8 cellular contexts compared by ENCODE assay signal in genomic region chr9:86947146-86948081, GRCh38. TPM values are rescaled to one million over a fixed set of nuclear protein-coding genes. Genes with fewer than 3 reads are reported as not detected.
A peak's percentile ranks its signal among the peaks of the same experiment; 100 is the strongest.
DNase-seq lines count a peak whose midpoint lies in the region; ATAC-seq and TF ChIP-seq lines count a peak whose summit lies in the region.

TSS of gene GAS1 (minus strand) at chr9:86947506. CDS start at chr9:86946779, 727 bp downstream.

- no peaks in the 10 kb centered on the region for H3K36me3 Mint-ChIP-seq in activated naive CD8-positive, alpha-beta T cell treated with anti-CD3 and anti-CD28 coated beads, Interleukin-2, amount 50 U/mL, for 24 hours (ENCODE audit: low read depth)
- H3K36me3 Mint-ChIP-seq in osteocyte (ENCODE audit: unreplicated experiment) = peaks cover 31% of the 10 kb centered on the region

- no peaks in the 10 kb centered on the region for H3K9me1 ChIP-seq in IMR-90 (ENCODE audit: insufficient read depth, low read length)

- peaks cover 0 to 6% of the 10 kb centered on the region in 2 experiments; a peak in 2 of 4 replicates for H3K79me1 ChIP-seq in IMR-90 (ENCODE audit: low read depth in 1 of 2, low read length in 2 of 2)

- intact Hi-C loops in IMR-90 (cut with micrococcal nuclease) = loop anchor here (1.0 to 5.0 kb wide), 12 partner anchors 151 to 715 kb away; no protein-coding TSS in a partner anchor
- intact Hi-C loops in Right ventricle myocardium superior (cut with DNase I) = loop anchor here (5.0 kb wide), 1 partner anchor 460 kb away; no protein-coding TSS in a partner anchor
- intact Hi-C loops in testis (cut with DNase I; ENCODE audit: low total_unique reads) = loop anchor here (5.0 kb wide), 1 partner anchor 460 kb away; no protein-coding TSS in a partner anchor

- 1% methylated on average over 22 of the region's 89 CpGs; no CpG with 5 or more reads in 1 of the 2 experiments for WGBS in IMR-90 (ENCODE audit: extremely low coverage in 2 of 2, insufficient read length in 1 of 2), 2 experiments
- 0 to 1% methylated on average over 36 to 69 of the region's 89 CpGs for WGBS in testis, 2 donors

- peak within 1 kb of the TSS in 1 of 2 experiments; percentile 59; a peak in 2 of 4 replicates for H4K8ac ChIP-seq in IMR-90 (ENCODE audit: low read depth in 2 of 2, low read length in 2 of 2)

- H3K4me1 Mint-ChIP-seq in activated naive CD8-positive, alpha-beta T cell treated with anti-CD3 and anti-CD28 coated beads, Interleukin-2, amount 50 U/mL, for 24 hours = peaks cover 16% of the 10 kb centered on the region
- peaks cover 35% of the 10 kb centered on the region for H3K4me1 Mint-ChIP-seq in osteocyte (ENCODE audit: unreplicated experiment)

- H3K4me1 ChIP-seq in IMR-90 (ENCODE audit: control insufficient read depth, insufficient read depth, low read length) = no peaks in the 10 kb centered on the region; the same call in 1 of the 2 replicates
- peaks cover 25% of the 10 kb centered on the region for H3K4me1 ChIP-seq in testis

- peak within 1 kb of the TSS; percentile 78 for H3K4me3 Mint-ChIP-seq in activated naive CD8-positive, alpha-beta T cell treated with anti-CD3 and anti-CD28 coated beads, Interleukin-2, amount 50 U/mL, for 24 hours
- H3K4me3 Mint-ChIP-seq in osteocyte (ENCODE audit: unreplicated experiment) = peak within 1 kb of the TSS; percentile 84

- H3K56ac ChIP-seq in IMR-90 (ENCODE audit: extremely low read depth, insufficient read depth, low read length) = peak within 1 kb of the TSS; percentile 8; the same call in 1 of the 2 replicates

- H3K9me3 ChIP-seq in IMR-90 (ENCODE audit: control insufficient read depth, insufficient read depth, low read length) (peaks cover 6% of the 10 kb centered on the region; the same call in 1 of the 2 replicates), testis (no peaks in the 10 kb centered on the region)

- H3K27me3 ChIP-seq in IMR-90 (ENCODE audit: control insufficient read depth, insufficient read depth, low read length) = no peaks in the 10 kb centered on the region; the same call in 1 of the 2 replicates
- no peaks in the 10 kb centered on the region for H3K27me3 ChIP-seq in testis

- no peak for TF ChIP-seq RAD21 in IMR-90 (IDR thresholded peaks at IDR 0.05; ENCODE audit: low read length)

- peak within 1 kb of the TSS; percentile 10 for H2AK9ac ChIP-seq in IMR-90 (replicated peaks; ENCODE audit: low read depth, low read length, poor library complexity)

- H3K14ac ChIP-seq in IMR-90 (replicated peaks; ENCODE audit: low read depth, low read length) = no peak within 1 kb of the TSS

- H2AFZ ChIP-seq in IMR-90 (replicated peaks; ENCODE audit: low read length, poor library complexity) = peak within 1 kb of the TSS; percentile 92

- TF ChIP-seq CTCF in IMR-90 (conservative IDR thresholded peaks at IDR 0.05; ENCODE audit: low read depth, low read length) (no peak), osteocyte (IDR thresholded peaks at IDR 0.05) (peak; percentile 16), testis (IDR thresholded peaks at IDR 0.05) (no peak)

- in situ Hi-C loops in IMR-90 (cut with MboI; ENCODE audit: low sequenced_read_pairs) = loop anchor here (5.0 to 25.0 kb wide), 3 partner anchors 310 to 460 kb away; no protein-coding TSS in a partner anchor

- CTCF ChIA-PET in IMR-90 (lab: Yijun Ruan, JAX) = interaction anchor here (0.6 to 2.5 kb wide), 9 partner anchors 23 to 519 kb away, joined by 3 to 13 read pairs (median 3); no protein-coding TSS in a partner anchor

- no peak within 1 kb of the TSS for H3K23ac ChIP-seq in IMR-90 (ENCODE audit: low read depth, low read length)

- peak within 1 kb of the TSS; percentile 33 for H3K4ac ChIP-seq in IMR-90 (ENCODE audit: low read depth, low read length)

- H2BK5ac ChIP-seq in IMR-90 (ENCODE audit: low read depth, low read length, poor library complexity, severe bottlenecking) = peak within 1 kb of the TSS; percentile 83

- H3K27ac Mint-ChIP-seq in activated naive CD8-positive, alpha-beta T cell treated with anti-CD3 and anti-CD28 coated beads, Interleukin-2, amount 50 U/mL, for 24 hours = no peak within 1 kb of the TSS
- H3K27ac Mint-ChIP-seq in osteocyte (ENCODE audit: unreplicated experiment) = peak within 1 kb of the TSS; percentile 89

- peak; percentile 15 for DNase-seq in CMK (ENCODE audit: low read depth)
- peak; percentile 96 for DNase-seq in IMR-90
- peak; percentile 18 for DNase-seq in SKM-1 treated with dmso at 0.1 percent for 144 hours (lab: John Stamatoyannopoulos, UW; ENCODE audit: unreplicated experiment)
- peak; percentile 54 for DNase-seq in activated naive CD8-positive, alpha-beta T cell treated with anti-CD3 and anti-CD28 coated beads, Interleukin-2, amount 50 U/mL, for 24 hours
- peak; percentile 93 for DNase-seq in Right ventricle myocardium superior
- peak; percentile 98 for DNase-seq in osteocyte (ENCODE audit: extremely low spot score, unreplicated experiment)
- DNase-seq in testis = peak; percentile 95

- no peaks in the 10 kb centered on the region for H4K20me1 ChIP-seq in IMR-90 (ENCODE audit: insufficient read depth, low read length)

- H4K5ac ChIP-seq in IMR-90 (ENCODE audit: low read depth, low read length) = no peak within 1 kb of the TSS

- peak within 1 kb of the TSS; percentile 59 for H3K4me3 ChIP-seq in IMR-90 (ENCODE audit: insufficient read depth, low read depth, low read length)
- peak within 1 kb of the TSS; percentile 77 to 84 for H3K4me3 ChIP-seq in testis

- peaks cover 28% of the 10 kb centered on the region for H3K27me3 Mint-ChIP-seq in activated naive CD8-positive, alpha-beta T cell treated with anti-CD3 and anti-CD28 coated beads, Interleukin-2, amount 50 U/mL, for 24 hours
- no peaks in the 10 kb centered on the region for H3K27me3 Mint-ChIP-seq in osteocyte (ENCODE audit: unreplicated experiment)

- dilution Hi-C loops in IMR-90 (cut with HindIII; ENCODE audit: low sequenced_read_pairs, unreplicated experiment) = no loop called here

- H2AK5ac ChIP-seq in IMR-90 (ENCODE audit: low read depth, low read length) = no peak within 1 kb of the TSS

- BruUV-seq in IMR-90 (replicated peaks; lab: Mats Ljungman, UMichigan) = no TSS peak

- no peaks in the 10 kb centered on the region for H3K9me3 Mint-ChIP-seq in activated naive CD8-positive, alpha-beta T cell treated with anti-CD3 and anti-CD28 coated beads, Interleukin-2, amount 50 U/mL, for 24 hours
- peaks cover 13% of the 10 kb centered on the region for H3K9me3 Mint-ChIP-seq in osteocyte (ENCODE audit: unreplicated experiment)

- peak; percentile 53 for ATAC-seq in GM21390 (IDR thresholded peaks at IDR 0.05; ENCODE audit: unreplicated experiment)
- peak; percentile 72 for ATAC-seq in IMR-90 (ENCODE audit: low read depth)
- peak; percentile 79 for ATAC-seq in activated naive CD8-positive, alpha-beta T cell treated with anti-CD3 and anti-CD28 coated beads, Interleukin-2, amount 50 U/mL, for 24 hours
- peak; percentile 92 for ATAC-seq in Right ventricle myocardium superior (ENCODE audit: poor library complexity)

- peak within 1 kb of the TSS; percentile 84 for H3K4me2 ChIP-seq in IMR-90 (ENCODE audit: low read depth, low read length)

- peak within 1 kb of the TSS; percentile 36; the same call in 1 of the 2 replicates for H4K91ac ChIP-seq in IMR-90 (ENCODE audit: insufficient read depth, low read depth, low read length)

- H3K9ac ChIP-seq in IMR-90 (ENCODE audit: low read depth, low read length) = peak within 1 kb of the TSS; percentile 94

- POLR2A ChIA-PET in IMR-90 (lab: Charles Lee; ENCODE audit: unreplicated experiment) = interaction anchor here (0.6 kb wide), 3 partner anchors 51 to 460 kb away, joined by 4 to 14 read pairs (median 4); no protein-coding TSS in a partner anchor

- H3K36me3 ChIP-seq in IMR-90 (ENCODE audit: control insufficient read depth, insufficient read depth, low read length) (peaks cover 3% of the 10 kb centered on the region; the same call in 1 of the 2 replicates), testis (ENCODE audit: low read depth, missing control alignments) (no peaks in the 10 kb centered on the region)

- H3K27ac ChIP-seq in IMR-90 (ENCODE audit: insufficient read depth, low read length) (peak within 1 kb of the TSS; percentile 93), testis (peak within 1 kb of the TSS; percentile 84 to 89)

- peak; percentile 40; the same call in 1 of the 2 replicates for TF ChIP-seq POLR2A in IMR-90 (IDR thresholded peaks at IDR 0.05; ENCODE audit: low read depth, low read length)
- TF ChIP-seq POLR2A in testis (IDR thresholded peaks at IDR 0.05) = no peak

- H2BK120ac ChIP-seq in IMR-90 (ENCODE audit: low read depth, low read length) = peak within 1 kb of the TSS; percentile 41

- no peak within 1 kb of the TSS for H2BK15ac ChIP-seq in IMR-90 (ENCODE audit: low read depth, low read length)

- H3K18ac ChIP-seq in IMR-90 (ENCODE audit: low read depth, low read length) = peak within 1 kb of the TSS; percentile 15; the same call in 1 of the 2 replicates

- no peak within 1 kb of the TSS for H2BK20ac ChIP-seq in IMR-90 (ENCODE audit: low read depth, low read length)

TF ChIP-seq in IMR-90, 13 proteins besides CTCF, POLR2A, EP300 and RAD21:
- TF ChIP-seq MAZ (IDR thresholded peaks at IDR 0.05; ENCODE audit: borderline replicate concordance, low read depth, low read length) = peak; percentile 62; the same call in 1 of the 2 replicates
- TF ChIP-seq RCOR1 (IDR thresholded peaks at IDR 0.05; ENCODE audit: insufficient replicate concordance, low read length) = no peak

RNA-seq across cellular contexts. Expression of gene GAS1, which starts in this region (rescaled TPM):
- total RNA-seq in IMR-90 (2012; rRNA removed) (1.8 and 3.1 TPM in 2 replicates), Right ventricle myocardium superior (21.8 TPM), osteocyte (304 and 307 TPM in 2 replicates), testis (10 to 100 TPM; 12.9 to 13.9 TPM)
- polyA plus RNA-seq in IMR-90 (2012; rRNA removed) (2.2 and 2.6 TPM in 2 replicates), testis (ENCODE audit: insufficient read depth, low read depth, low replicate concordance) (25.7 TPM)
- polyA plus RNA-seq in IMR-90 (2012; cell fraction: cytosol; rRNA removed) = 1.5 and 6.8 TPM in 2 replicates
- polyA plus RNA-seq in IMR-90 (2012; cell fraction: nucleus; rRNA removed; ENCODE audit: low replicate concordance) = 3.4 and 5.6 TPM in 2 replicates

Comparison
In these comparisons a context has a peak if more than half of its experiments do, and no peak if none do; other contexts are left out.
1. Peak in every context shown above with its lines: DNase-seq, ATAC-seq, H3K4me3 ChIP-seq and H3K27ac ChIP-seq.
2. RNA of gene GAS1 (total RNA-seq): 304 to 307 TPM in osteocyte; 21.8 TPM in Right ventricle myocardium superior (single experiment), 12.9 to 13.9 TPM in testis and 1.8 to 3.1 TPM in IMR-90; every median in the first group is over 10 times any median in the second.
3. DNase-seq: peak in every context shown above with its lines; median percentile 98 in osteocyte; 96 in IMR-90; 95 in testis; 93 in Right ventricle myocardium superior; 54 in activated naive CD8-positive, alpha-beta T cell treated with anti-CD3 and anti-CD28 coated beads, Interleukin-2, amount 50 U/mL, for 24 hours; 18 in SKM-1 treated with dmso at 0.1 percent for 144 hours; 15 in CMK.